Comparison of ENCODE assay signal across 25 cellular contexts in the genomic region with DNA sequence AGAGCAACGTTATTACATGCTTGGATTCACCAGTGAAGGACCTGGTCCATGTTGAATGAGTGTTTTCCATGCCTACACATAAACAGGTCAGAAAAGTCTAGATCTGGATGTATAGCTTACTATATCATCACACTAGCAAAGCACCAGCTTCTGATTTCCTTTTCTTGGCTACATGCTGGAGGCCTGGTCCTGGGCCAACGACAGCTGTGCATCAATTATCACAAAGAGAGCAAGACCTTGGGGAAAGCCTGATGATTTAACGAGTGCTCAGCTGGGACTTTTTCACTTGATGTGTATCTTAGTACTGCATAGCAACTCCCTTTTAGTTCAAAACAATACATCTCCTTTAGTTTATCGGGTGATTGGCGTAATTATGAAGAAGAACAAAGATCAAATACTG.
"Had no signal": no experiment of that assay in that cellular context is flagged by ENCODE, and none has a peak within 500 bp of the region (broad histone marks: within the 10 kb centered on the region; RNA-seq: fewer than 3 reads in every experiment).

No MANE protein-coding gene starts in this region.

- H3K27ac ChIP-seq: esophagus muscularis mucosa, foreskin keratinocyte, neutrophil, ovary, prostate gland, stomach, tibial nerve had no signal

- FAIRE-seq: bronchial epithelial cell, colon had no signal

- H3K36me3 ChIP-seq: esophagus muscularis mucosa, neutrophil, ovary, prostate gland, stomach, tibial nerve had no signal

- H3K4me1 ChIP-seq: esophagus muscularis mucosa, foreskin keratinocyte, prostate gland, stomach, tibial nerve had no signal

- H3K9me3 ChIP-seq: esophagus muscularis mucosa, neutrophil, ovary, prostate gland, stomach, tibial nerve had no signal

- ATAC-seq: activated CD4-positive, alpha-beta T cell treated with anti-CD3 and anti-CD28 coated beads for 36 hours; activated CD8-positive, alpha-beta memory T cell treated with anti-CD3 and anti-CD28 coated beads, Interleukin-2, amount 10 ng/mL, durations not matched to agents 7 days and 5 days; activated CD8-positive, alpha-beta T cell treated with anti-CD3 and anti-CD28 coated beads, Interleukin-2, amount 10 ng/mL, durations not matched to agents 7 days and 5 days; foreskin keratinocyte; left ventricle myocardium superior; mucosa of descending colon; stimulated activated memory B cell treated with anti-CD40 and anti-IgM and Interleukin-4, amounts not matched to agents 10 μg/mL and 1 μg/mL and 100 μg/mL, for 72 hours had no signal

- DNase-seq: activated B cell treated with CpG ODN at 0.5 μM for 24 hours; activated CD4-positive, alpha-beta T cell treated with anti-CD3 and anti-CD28 coated beads for 36 hours; activated CD8-positive, alpha-beta memory T cell treated with anti-CD3 and anti-CD28 coated beads, Interleukin-2, amount 10 ng/mL, durations not matched to agents 7 days and 5 days; activated CD8-positive, alpha-beta T cell treated with anti-CD3 and anti-CD28 coated beads, Interleukin-2, amount 10 ng/mL, durations not matched to agents 7 days and 5 days; activated naive CD4-positive, alpha-beta T cell; activated T-cell treated with anti-CD3 and anti-CD28 coated beads, Interleukin-2, amount 50 U/mL, for 48 hours; anterior cingulate cortex; dermis blood vessel endothelial cell; effector CD4-positive, alpha-beta T cell; foreskin keratinocyte; left ventricle myocardium superior; mucosa of descending colon; ovary; stimulated activated CD4-positive, alpha-beta T cell treated with anti-CD3 and anti-CD28 coated beads, Interleukin-1b, Interleukin-23, amount 100 ng/mL, for 48 hours; stimulated activated CD4-positive, alpha-beta T cell treated with anti-CD3 and anti-CD28 coated beads, Interleukin-4, amount 100 ng/mL, for 4 hours; stimulated activated CD8-positive, alpha-beta memory T cell treated with anti-CD3 and anti-CD28 coated beads, Interleukin-4, amount 100 ng/mL, for 48 hours; stomach had no signal

- H3K4me3 ChIP-seq: esophagus muscularis mucosa, mucosa of descending colon, ovary, prostate gland, smooth muscle cell, stomach, tibial nerve had no signal
